ENCODE assay signal across 10 cellular contexts in the genomic region with DNA sequence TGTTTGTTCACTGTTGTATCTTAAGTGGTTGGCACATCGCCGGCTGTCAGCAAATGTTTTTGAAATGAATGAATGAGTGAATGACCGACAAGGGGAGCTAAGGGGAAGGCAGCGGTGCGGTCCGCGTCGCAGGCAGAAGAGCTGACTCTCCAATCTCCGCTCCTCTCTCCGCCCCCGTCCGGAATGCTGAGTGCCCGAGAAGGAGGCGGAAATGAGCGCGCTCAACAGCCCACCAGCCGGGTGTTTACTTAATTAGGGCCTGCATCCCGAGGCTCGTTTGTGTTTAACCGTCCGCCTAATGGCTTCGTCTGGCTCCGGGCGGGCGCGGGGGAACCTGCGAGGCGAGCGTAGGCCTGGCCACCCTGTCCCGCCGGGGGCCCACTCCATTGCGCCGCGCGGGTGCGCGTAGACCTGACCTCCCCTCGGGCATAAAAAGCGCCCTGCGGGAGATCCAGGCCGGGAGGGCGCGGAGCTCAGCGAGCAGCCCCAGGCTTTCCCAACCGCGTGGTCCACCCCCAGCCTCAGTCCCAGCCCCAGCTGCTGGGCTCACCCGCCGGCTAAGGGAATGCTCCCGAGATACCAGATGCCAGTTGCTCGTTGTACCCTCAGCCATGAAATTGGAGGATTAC. TPM values are rescaled to one million over a fixed set of nuclear protein-coding genes. Genes with fewer than 3 reads are reported as not detected.
DNase-seq lines count a peak whose midpoint lies in the region; ATAC-seq, FAIRE-seq and TF ChIP-seq lines count a peak whose summit lies in the region.
"Had no signal": no experiment of that assay in that cellular context is flagged by ENCODE, and none has a peak within 500 bp of the region (broad histone marks: within the 10 kb centered on the region; RNA-seq: fewer than 3 reads in every experiment).

No MANE protein-coding gene starts in this region.

- H3K4me3 ChIP-seq in esophagus squamous epithelium (peak overlapping the region in 3 of 4 donors; percentile 9 to 34 (median 24)), parathyroid adenoma (ENCODE audit: low read depth, low read length) (no peak overlapping the region), kidney (ENCODE audit: low read length in 2 of 2) (peak overlapping the region in 1 of 2 donors; percentile 13)

- H3K79me2 ChIP-seq in parathyroid adenoma, result no peaks in the 10 kb centered on the region

- no peak for TF ChIP-seq POLR2A in esophagus squamous epithelium (IDR thresholded peaks at IDR 0.05)

- H3K4me1 ChIP-seq in esophagus squamous epithelium (peaks cover 21 to 56% (median 23%) of the 10 kb centered on the region in 3 donors), parathyroid adenoma (peaks cover 8% of the 10 kb centered on the region), kidney (ENCODE audit: control insufficient read depth in 1 of 2, insufficient read depth in 1 of 2, low read depth in 1 of 2, low read length in 2 of 2) (peaks cover 4 to 8% of the 10 kb centered on the region in 2 donors)

- 41 to 47% methylated on average over 12 to 31 of the region's 50 CpGs for WGBS in esophagus squamous epithelium, 2 donors

- H3K27ac ChIP-seq in esophagus squamous epithelium, result no peak overlapping the region
- no peak overlapping the region for H3K27ac ChIP-seq in parathyroid adenoma
- H3K27ac ChIP-seq in kidney (ENCODE audit: low read depth in 2 of 2, low read length in 2 of 2), result no peak overlapping the region

- peak overlapping the region; percentile 56 for H2AFZ ChIP-seq in parathyroid adenoma

- no peak for FAIRE-seq in kidney (lab: Jason Lieb, UNC)
- FAIRE-seq: colon had no signal

- no peaks in the 10 kb centered on the region for H3K36me3 ChIP-seq in esophagus squamous epithelium
- H3K36me3 ChIP-seq in parathyroid adenoma (ENCODE audit: control insufficient read depth, insufficient read depth, low read length), result no peaks in the 10 kb centered on the region
- no peaks in the 10 kb centered on the region for H3K36me3 ChIP-seq in kidney (ENCODE audit: control insufficient read depth in 1 of 2, insufficient read depth in 2 of 2, low read length in 2 of 2)

- intact Hi-C loops in esophagus squamous epithelium (cut with DNase I), result no loop called here
- intact Hi-C loops in kidney (cut with DNase I), result no loop called here

- H3K9ac ChIP-seq in parathyroid adenoma (no peak overlapping the region), kidney (ENCODE audit: low read length in 2 of 2) (no peak overlapping the region)

- DNase-seq in EH (ENCODE audit: low read depth), result peak; percentile 48
- DNase-seq in NCI-H2171 (lab: John Stamatoyannopoulos, UW), result peak; percentile 21
- no peak for DNase-seq in esophagus squamous epithelium (lab: John Stamatoyannopoulos, UW)
- DNase-seq in kidney, result no peak
- DNase-seq: activated CD4-positive, alpha-beta T cell treated with anti-CD3 and anti-CD28 coated beads for 1 hour had no signal

- no peaks in the 10 kb centered on the region for H3K9me3 ChIP-seq in esophagus squamous epithelium
- no peaks in the 10 kb centered on the region for H3K9me3 ChIP-seq in parathyroid adenoma (ENCODE audit: control insufficient read depth, low read length)
- H3K9me3 ChIP-seq in kidney (ENCODE audit: control insufficient read depth in 1 of 2, low read length in 2 of 2), result no peaks in the 10 kb centered on the region

- H3K4me2 ChIP-seq in parathyroid adenoma (ENCODE audit: low read length), result no peak overlapping the region

- H3K27me3 ChIP-seq in esophagus squamous epithelium (peaks cover 0 to 65% (median 8%) of the 10 kb centered on the region in 4 donors), parathyroid adenoma (ENCODE audit: control insufficient read depth, insufficient read depth, low read length) (no peaks in the 10 kb centered on the region)

- no peak for TF ChIP-seq CTCF in esophagus squamous epithelium (IDR thresholded peaks at IDR 0.05)
- no peak for TF ChIP-seq CTCF in parathyroid adenoma (IDR thresholded peaks at IDR 0.05)
- TF ChIP-seq CTCF in kidney (IDR thresholded peaks at IDR 0.05; ENCODE audit: borderline replicate concordance, extremely low read depth, insufficient read depth), result no peak

- ATAC-seq in GM21367 (IDR thresholded peaks at IDR 0.05; ENCODE audit: unreplicated experiment) (no peak), GM18858 (IDR thresholded peaks at IDR 0.05; ENCODE audit: unreplicated experiment) (no peak), HG02973 (IDR thresholded peaks at IDR 0.05; ENCODE audit: unreplicated experiment) (no peak)

RNA-seq across cellular contexts. Expression of a gene that starts 2.6 kb away (rescaled TPM):
- total RNA-seq in esophagus squamous epithelium (100 to 1,000 TPM in 2 of 4 donors, 10 to 100 TPM in 2; 36.8 to 192 (median 95.0) TPM), kidney (61.3 TPM)
- 9.8 TPM for polyA plus RNA-seq in kidney (ENCODE audit: insufficient read depth, low read depth, low replicate concordance)

Comparison
In these comparisons a context has a peak if more than half of its experiments do, and no peak if none do; other contexts are left out.
1. DNase-seq: peak in EH (single experiment) and NCI-H2171 (single experiment); none in esophagus squamous epithelium (single experiment) and kidney (single experiment).